Comparison of ENCODE assay signal across 8 cellular contexts in genomic region chr16:57479422-57480126, GRCh38. TPM values are rescaled to one million over a fixed set of nuclear protein-coding genes. Genes with fewer than 3 reads are reported as not detected.
DNase-seq lines count a peak whose midpoint lies in the region; ATAC-seq and TF ChIP-seq lines count a peak whose summit lies in the region.

No MANE protein-coding gene starts in this region.

- no peak overlapping the region for H2BK15ac ChIP-seq in IMR-90 (ENCODE audit: low read depth, low read length)

- no peak for TF ChIP-seq POLR2A in IMR-90 (IDR thresholded peaks at IDR 0.05; ENCODE audit: low read depth, low read length)
- TF ChIP-seq POLR2A in uterus (IDR thresholded peaks at IDR 0.05), result peak in 1 of 2 donors; percentile 2

- peak overlapping the region; percentile 39; the same call in 1 of the 2 replicates for H3K56ac ChIP-seq in IMR-90 (ENCODE audit: extremely low read depth, insufficient read depth, low read length)

- H2AFZ ChIP-seq in IMR-90 (replicated peaks; ENCODE audit: low read length, poor library complexity), result peak overlapping the region; percentile 86

- TF ChIP-seq CTCF in AG09309 (IDR thresholded peaks at IDR 0.05; ENCODE audit: control insufficient read depth, insufficient read depth, low read depth, low read length, missing control alignments) (no peak), IMR-90 (conservative IDR thresholded peaks at IDR 0.05; ENCODE audit: low read depth, low read length) (no peak), lower lobe of right lung (IDR thresholded peaks at IDR 0.05) (no peak), uterus (IDR thresholded peaks at IDR 0.05) (no peak)

- no peak overlapping the region for H2BK20ac ChIP-seq in IMR-90 (ENCODE audit: low read depth, low read length)

- H3K27me3 ChIP-seq in IMR-90 (ENCODE audit: control insufficient read depth, insufficient read depth, low read length) (no peaks in the 10 kb centered on the region), lower lobe of right lung (ENCODE audit: low read depth) (no peaks in the 10 kb centered on the region), uterus (no peaks in the 10 kb centered on the region)

- peak overlapping the region; percentile 27 to 76; a peak in 3 of 4 replicates for H4K8ac ChIP-seq in IMR-90 (ENCODE audit: low read depth in 2 of 2, low read length in 2 of 2)

- H2AK9ac ChIP-seq in IMR-90 (replicated peaks; ENCODE audit: low read depth, low read length, poor library complexity), result peak overlapping the region; percentile 84

- peak overlapping the region; percentile 34; the same call in 1 of the 2 replicates for H4K5ac ChIP-seq in IMR-90 (ENCODE audit: low read depth, low read length)

- H4K20me1 ChIP-seq in IMR-90 (ENCODE audit: insufficient read depth, low read length), result no peaks in the 10 kb centered on the region

- no peak for TF ChIP-seq RAD21 in IMR-90 (IDR thresholded peaks at IDR 0.05; ENCODE audit: low read length)

- H2AK5ac ChIP-seq in IMR-90 (ENCODE audit: low read depth, low read length), result peak overlapping the region; percentile 16; the same call in 1 of the 2 replicates

- H3K27ac ChIP-seq in IMR-90 (ENCODE audit: insufficient read depth, low read length), result no peak overlapping the region; the same call in 1 of the 2 replicates
- peak overlapping the region; percentile 77 for H3K27ac ChIP-seq in lower lobe of right lung
- peak overlapping the region; percentile 55 to 66 for H3K27ac ChIP-seq in uterus

- peaks cover 9 to 22% of the 10 kb centered on the region in 2 experiments for H3K79me1 ChIP-seq in IMR-90 (ENCODE audit: low read depth in 1 of 2, low read length in 2 of 2)

- H3K14ac ChIP-seq in IMR-90 (replicated peaks; ENCODE audit: low read depth, low read length), result peak overlapping the region; percentile 23; the same call in 1 of the 2 replicates

- no peak overlapping the region for H2BK120ac ChIP-seq in IMR-90 (ENCODE audit: low read depth, low read length)

- dilution Hi-C loops in IMR-90 (cut with HindIII; ENCODE audit: low sequenced_read_pairs, unreplicated experiment), result no loop called here

- H3K4me2 ChIP-seq in IMR-90 (ENCODE audit: low read depth, low read length), result peak overlapping the region; percentile 90

- H3K36me3 ChIP-seq in IMR-90 (ENCODE audit: control insufficient read depth, insufficient read depth, low read length) (peaks cover 2% of the 10 kb centered on the region; the same call in 1 of the 2 replicates), lower lobe of right lung (peaks cover 8% of the 10 kb centered on the region), uterus (no peaks in the 10 kb centered on the region)

- H3K9ac ChIP-seq in IMR-90 (ENCODE audit: low read depth, low read length), result peak overlapping the region; percentile 6; the same call in 1 of the 2 replicates

- H4K91ac ChIP-seq in IMR-90 (ENCODE audit: insufficient read depth, low read depth, low read length), result peak overlapping the region; percentile 46; the same call in 1 of the 2 replicates

- CTCF ChIA-PET in IMR-90 (lab: Yijun Ruan, JAX), result no interaction called here

- POLR2A ChIA-PET in IMR-90 (lab: Charles Lee; ENCODE audit: unreplicated experiment), result no interaction called here

- peak overlapping the region; percentile 36; the same call in 1 of the 2 replicates for H3K4ac ChIP-seq in IMR-90 (ENCODE audit: low read depth, low read length)

- peak; percentile 82 for ATAC-seq in IMR-90 (ENCODE audit: low read depth)
- ATAC-seq in lower lobe of right lung, result no peak
- no peak for ATAC-seq in GM21360 (IDR thresholded peaks at IDR 0.05; ENCODE audit: unreplicated experiment)
- ATAC-seq in GM19467 (IDR thresholded peaks at IDR 0.05; ENCODE audit: unreplicated experiment), result no peak

- no peak overlapping the region for H2BK5ac ChIP-seq in IMR-90 (ENCODE audit: low read depth, low read length, poor library complexity, severe bottlenecking)

- H3K9me1 ChIP-seq in IMR-90 (ENCODE audit: insufficient read depth, low read length), result no peaks in the 10 kb centered on the region

- H3K23ac ChIP-seq in IMR-90 (ENCODE audit: low read depth, low read length), result no peak overlapping the region

- in situ Hi-C loops in IMR-90 (cut with MboI; ENCODE audit: low sequenced_read_pairs), result no loop called here

- H3K9me3 ChIP-seq in IMR-90 (ENCODE audit: control insufficient read depth, insufficient read depth, low read length) (no peaks in the 10 kb centered on the region), lower lobe of right lung (no peaks in the 10 kb centered on the region), uterus (no peaks in the 10 kb centered on the region)

- DNase-seq in AG09309 (ENCODE audit: low read depth), result no peak
- peak; percentile 54 for DNase-seq in IMR-90
- DNase-seq in dermis blood vessel endothelial cell, result peak; percentile 26
- no peak for DNase-seq in lower lobe of right lung
- DNase-seq in uterus, result peak in 1 of 2 donors; percentile 61
- no peak for DNase-seq in superior temporal gyrus (ENCODE audit: extremely low spot score)

- intact Hi-C loops in IMR-90 (cut with micrococcal nuclease) (no loop called here), lower lobe of right lung (cut with DNase I) (no loop called here), uterus (cut with DNase I; ENCODE audit: low total_unique reads) (no loop called here)

- H3K4me3 ChIP-seq in AG09309 (ENCODE audit: control insufficient read depth, low read depth, low read length), result peak overlapping the region; percentile 45
- H3K4me3 ChIP-seq in IMR-90 (ENCODE audit: insufficient read depth, low read depth, low read length), result peak overlapping the region; percentile 42
- peak overlapping the region; percentile 60 for H3K4me3 ChIP-seq in lower lobe of right lung
- peak overlapping the region; percentile 19 to 29 for H3K4me3 ChIP-seq in uterus

- no TSS peak for BruUV-seq in IMR-90 (replicated peaks; lab: Mats Ljungman, UMichigan)

- WGBS in IMR-90 (ENCODE audit: extremely low coverage in 2 of 2, insufficient read length in 1 of 2), 2 experiments, result 5% methylated on average over 3 of the region's 24 CpGs; no CpG with 5 or more reads in 1 of the 2 experiments

- H3K18ac ChIP-seq in IMR-90 (ENCODE audit: low read depth, low read length), result 0 out of 2 replicates have a peak overlapping the region, but pooled peaks have one; percentile 7

- H3K4me1 ChIP-seq in IMR-90 (ENCODE audit: control insufficient read depth, insufficient read depth, low read length) (peaks cover 12% of the 10 kb centered on the region), lower lobe of right lung (peaks cover 62% of the 10 kb centered on the region), uterus (peaks cover 0 to 9% of the 10 kb centered on the region in 2 donors)

TF ChIP-seq in IMR-90, 13 proteins besides CTCF, POLR2A, EP300 and RAD21 (continues in another document):
- TF ChIP-seq NFE2L2 (IDR thresholded peaks at IDR 0.05; ENCODE audit: low read depth, low read length) (no peak), RCOR1 (IDR thresholded peaks at IDR 0.05; ENCODE audit: insufficient replicate concordance, low read length) (no peak), SMC3 (IDR thresholded peaks at IDR 0.05; ENCODE audit: low read depth, low read length) (no peak), RFX5 (IDR thresholded peaks at IDR 0.05; ENCODE audit: low read depth, low read length) (no peak), MAFK (IDR thresholded peaks at IDR 0.05; ENCODE audit: low read depth, low read length) (no peak), CEBPB (IDR thresholded peaks at IDR 0.05; ENCODE audit: low read depth, low read length) (no peak), MAZ (IDR thresholded peaks at IDR 0.05; ENCODE audit: borderline replicate concordance, low read depth, low read length) (peak; percentile 76; the same call in 1 of the 2 replicates)

RNA-seq across cellular contexts. Expression of gene DOK4, which starts 6.7 kb away (rescaled TPM):
- total RNA-seq in IMR-90 (2012; rRNA removed) (20.3 and 22.0 TPM in 2 replicates), dermis blood vessel endothelial cell (21.4 and 21.6 TPM in 2 replicates), lower lobe of right lung (57.3 TPM), uterus (10 to 100 TPM in 3 of 4 donors, 1 to 10 TPM in 1; 1.8 to 31.6 (median 24.5) TPM)
- 25.9 and 30.1 TPM in 2 replicates for polyA plus RNA-seq in IMR-90 (2012; rRNA removed)
- polyA plus RNA-seq in IMR-90 (2012; cell fraction: cytosol; rRNA removed), result 18.4 and 29.8 TPM in 2 replicates
- 50.8 and 77.6 TPM in 2 replicates for polyA plus RNA-seq in IMR-90 (2012; cell fraction: nucleus; rRNA removed; ENCODE audit: low replicate concordance)

RNA-seq across cellular contexts. Expression of gene POLR2C, which starts 17.1 kb away (rescaled TPM):
- total RNA-seq in IMR-90 (2012; rRNA removed) (188 and 340 TPM in 2 replicates), dermis blood vessel endothelial cell (106 and 118 TPM in 2 replicates), lower lobe of right lung (76.0 TPM), uterus (100 to 1,000 TPM in 2 of 4 donors, 10 to 100 TPM in 2; 64.3 to 460 (median 104) TPM)
- polyA plus RNA-seq in IMR-90 (2012; rRNA removed), result 136 and 137 TPM in 2 replicates
- polyA plus RNA-seq in IMR-90 (2012; cell fraction: cytosol; rRNA removed), result 149 and 181 TPM in 2 replicates
- polyA plus RNA-seq in IMR-90 (2012; cell fraction: nucleus; rRNA removed; ENCODE audit: low replicate concordance), result 110 and 114 TPM in 2 replicates

RNA-seq across cellular contexts. Expression of gene COQ9, which starts 32.3 kb away (rescaled TPM):
- total RNA-seq in IMR-90 (2012; rRNA removed), result 50.0 and 57.9 TPM in 2 replicates
- polyA plus RNA-seq in IMR-90 (2012; rRNA removed), result 56.1 and 58.5 TPM in 2 replicates
- 43.0 and 87.4 TPM in 2 replicates for polyA plus RNA-seq in IMR-90 (2012; cell fraction: cytosol; rRNA removed)
- 64.7 and 84.2 TPM in 2 replicates for polyA plus RNA-seq in IMR-90 (2012; cell fraction: nucleus; rRNA removed; ENCODE audit: low replicate concordance)
- 55.1 and 58.7 TPM in 2 replicates for total RNA-seq in dermis blood vessel endothelial cell
- 37.2 TPM for total RNA-seq in lower lobe of right lung
- total RNA-seq in uterus, result 10 to 100 TPM; 11.5 to 39.1 (median 23.6) TPM

RNA-seq across cellular contexts. Expression of gene CIAPIN1, which starts 32.4 kb away (rescaled TPM):
- 42.2 and 47.7 TPM in 2 replicates for total RNA-seq in IMR-90 (2012; rRNA removed)
- polyA plus RNA-seq in IMR-90 (2012; rRNA removed), result 40.2 and 41.6 TPM in 2 replicates
- polyA plus RNA-seq in IMR-90 (2012; cell fraction: cytosol; rRNA removed), result 17.0 and 37.1 TPM in 2 replicates
- polyA plus RNA-seq in IMR-90 (2012; cell fraction: nucleus; rRNA removed; ENCODE audit: low replicate concordance), result 17.1 and 40.4 TPM in 2 replicates
- total RNA-seq in dermis blood vessel endothelial cell, result 70.5 and 92.1 TPM in 2 replicates
- total RNA-seq in lower lobe of right lung, result 37.0 TPM
- total RNA-seq in uterus, result 10 to 100 TPM in 3 of 4 donors, 1 to 10 TPM in 1; 9.7 to 49.0 (median 26.7) TPM

RNA-seq across cellular contexts. Expression of gene CCDC102A, which starts 56.8 kb away (rescaled TPM):
- total RNA-seq in IMR-90 (2012; rRNA removed) (5.4 and 5.6 TPM in 2 replicates), dermis blood vessel endothelial cell (12.6 and 25.5 TPM in 2 replicates), lower lobe of right lung (12.8 TPM), uterus (10 to 100 TPM in 3 of 4 donors, 1 to 10 TPM in 1; 8.7 to 23.6 (median 22.0) TPM)
- polyA plus RNA-seq in IMR-90 (2012; rRNA removed), result 8.5 and 11.4 TPM in 2 replicates
- 20.6 and 24.3 TPM in 2 replicates for polyA plus RNA-seq in IMR-90 (2012; cell fraction: cytosol; rRNA removed)
- 9.6 and 18.3 TPM in 2 replicates for polyA plus RNA-seq in IMR-90 (2012; cell fraction: nucleus; rRNA removed; ENCODE audit: low replicate concordance)

Comparison
In these comparisons a context has a peak if more than half of its experiments do, and no peak if none do; other contexts are left out.
1. DNase-seq: peak in IMR-90 (single experiment) and dermis blood vessel endothelial cell (single experiment); none in AG09309 (single experiment), lower lobe of right lung (single experiment) and superior temporal gyrus (single experiment).
2. Peak in every context shown above with its lines, with median percentiles within 50 percentile points of each other: H3K4me3 ChIP-seq.